In genomic region chr13:35255241-35255640, GRCh38 we compare ENCODE assay signal across 26 cellular contexts.
DNase-seq lines count a peak whose midpoint lies in the region; ATAC-seq and TF ChIP-seq lines count a peak whose summit lies in the region.
"Had no signal": no experiment of that assay in that cellular context is flagged by ENCODE, and none has a peak within 500 bp of the region (broad histone marks: within the 10 kb centered on the region; RNA-seq: fewer than 3 reads in every experiment).

No MANE protein-coding gene starts in this region.

- no TSS peak for BruUV-seq in mammary epithelial cell (replicated peaks; lab: Mats Ljungman, UMichigan)

- H3K4me2 ChIP-seq in mammary epithelial cell (ENCODE audit: insufficient read depth, low read depth, low read length) (peak overlapping the region; percentile 42), trophoblast cell (ENCODE audit: low read length) (no peak overlapping the region)
- H3K4me2 ChIP-seq: PC-9 had no signal

- TF ChIP-seq CTCF in mammary epithelial cell (conservative IDR thresholded peaks at IDR 0.05 in 1 of 2, IDR thresholded peaks at IDR 0.05 in 1 of 2; ENCODE audit: extremely low read depth in 1 of 2, insufficient read depth in 1 of 2, low read depth in 1 of 2, low read length in 2 of 2) (no peak), stomach (IDR thresholded peaks at IDR 0.05) (no peak)

- H4K12ac ChIP-seq in trophoblast cell (ENCODE audit: low read depth, low read length), result no peak overlapping the region

- intact Hi-C loops in Right ventricle myocardium superior (cut with DNase I), result no loop called here
- intact Hi-C loops in Right ventricle myocardium inferior (cut with DNase I), result no loop called here
- intact Hi-C loops in mammary epithelial cell (cut with micrococcal nuclease), result no loop called here
- intact Hi-C loops in right cardiac atrium (cut with DNase I), result no loop called here
- intact Hi-C loops in stomach (cut with DNase I; ENCODE audit: low total_unique reads), result no loop called here

- H2BK120ac ChIP-seq in trophoblast cell (ENCODE audit: insufficient read depth, low read length, poor library complexity), result no peak overlapping the region

- dilution Hi-C loops in mammary epithelial cell (cut with HindIII; ENCODE audit: low sequenced_read_pairs), result no loop called here

- H3K27ac ChIP-seq in mammary epithelial cell (ENCODE audit: insufficient read depth, low read depth, low read length) (no peak overlapping the region), right cardiac atrium (ENCODE audit: low read length) (no peak overlapping the region), trophoblast cell (ENCODE audit: low read depth, low read length) (no peak overlapping the region), stomach (no peak overlapping the region)
- H3K27ac ChIP-seq: GM23248, HL-60, PC-9 had no signal

- no peak overlapping the region for H3K4me3 ChIP-seq in mammary epithelial cell (replicated peaks in 1 of 3; ENCODE audit: insufficient read depth in 1 of 3, low read depth in 2 of 3, low read length in 3 of 3)
- H3K4me3 ChIP-seq in right cardiac atrium (ENCODE audit: low read length), result no peak overlapping the region
- H3K4me3 ChIP-seq in trophoblast cell (ENCODE audit: low read depth, low read length), result peak overlapping the region; percentile 50
- no peak overlapping the region for H3K4me3 ChIP-seq in stomach
- H3K4me3 ChIP-seq: GM23248, K562, PC-9 had no signal

- no peak overlapping the region for H4K91ac ChIP-seq in trophoblast cell (ENCODE audit: low read depth, low read length)

- H3K36me3 ChIP-seq in mammary epithelial cell (ENCODE audit: insufficient read depth, low read length) (no peaks in the 10 kb centered on the region), trophoblast cell (ENCODE audit: control insufficient read depth in 1 of 2, insufficient read depth in 2 of 2, low read length in 2 of 2) (no peaks in the 10 kb centered on the region), stomach (peaks cover 0 to 36% (median 12%) of the 10 kb centered on the region in 4 donors)

- no peaks in the 10 kb centered on the region for H3K79me1 ChIP-seq in trophoblast cell (ENCODE audit: low read length)

- no peak overlapping the region for H3K18ac ChIP-seq in trophoblast cell (ENCODE audit: low read length)

- CTCF ChIA-PET in mammary epithelial cell (lab: Charles Lee; ENCODE audit: low non-redundant PET), result no interaction called here

- no peak overlapping the region for H3K14ac ChIP-seq in trophoblast cell (ENCODE audit: low read length)

- H4K8ac ChIP-seq in trophoblast cell (ENCODE audit: low read depth, low read length), result no peak overlapping the region

- no peak for TF ChIP-seq EP300 in stomach (IDR thresholded peaks at IDR 0.05)

- H3K23ac ChIP-seq in trophoblast cell (ENCODE audit: low read length), result no peak overlapping the region

- no peaks in the 10 kb centered on the region for H4K20me1 ChIP-seq in mammary epithelial cell (ENCODE audit: insufficient read depth, low read length)

- H2BK5ac ChIP-seq in trophoblast cell (ENCODE audit: low read depth, low read length, poor library complexity), result no peak overlapping the region

- TF ChIP-seq POLR2A in stomach (IDR thresholded peaks at IDR 0.05), result no peak

- 5% methylated on average over 8 of the region's 8 CpGs for WGBS in mammary epithelial cell (ENCODE audit: low coverage, missing lambda C conversion rate)
- WGBS in right cardiac atrium, result 97% methylated on average over 8 of the region's 8 CpGs
- no CpG with 5 or more reads among the region's 8 CpGs for WGBS in trophoblast cell (ENCODE audit: extremely low coverage, insufficient coverage, insufficient read length)
- 88 to 97% (median 95%) methylated on average over 7 to 8 of the region's 8 CpGs for WGBS in stomach, 5 donors

- no peak overlapping the region for H3K4ac ChIP-seq in trophoblast cell (ENCODE audit: low read depth, low read length)

- peak overlapping the region; percentile 64 for H2AFZ ChIP-seq in mammary epithelial cell (ENCODE audit: low read depth, low read length)
- no peak overlapping the region for H2AFZ ChIP-seq in trophoblast cell (ENCODE audit: insufficient read depth, low read length, poor library complexity)
- H2AFZ ChIP-seq: GM23248, PC-9 had no signal

- H3K4me1 ChIP-seq in mammary epithelial cell (ENCODE audit: insufficient read depth, low read length) (peaks cover 11% of the 10 kb centered on the region), right cardiac atrium (ENCODE audit: control insufficient read depth, insufficient read depth, low read length) (no peaks in the 10 kb centered on the region), trophoblast cell (ENCODE audit: control insufficient read depth in 1 of 2, insufficient read depth in 2 of 2, low read length in 2 of 2) (no peaks in the 10 kb centered on the region), stomach (no peaks in the 10 kb centered on the region)

- no peak overlapping the region for H2BK12ac ChIP-seq in trophoblast cell (ENCODE audit: low read length)

- DNase-seq in Right ventricle myocardium superior (peak; percentile 35), Right ventricle myocardium inferior (ENCODE audit: missing footprints) (no peak), mammary epithelial cell (peak; percentile 8), right cardiac atrium (peak in 2 of 3 donors; percentile 16 to 35), trophoblast cell (no peak), GM19238 (ENCODE audit: insufficient read length, low spot score) (no peak), NCI-H1694 (lab: John Stamatoyannopoulos, UW) (no peak), stomach (no peak)
- DNase-seq: DMS53, GF-D8, GM23248, H9, HFFc6, MM.1S, NCI-H1048, NCI-H1417 treated with DMSO at 0.1 percent for 48 hours, NCI-H187 treated with DMSO at 0.1 percent for 48 hours, NCI-H2227 treated with DMSO at 0.1 percent for 48 hours, NCI-H510A, NCI-H748 treated with DMSO at 0.1 percent for 48 hours, PC-9, RPMI8226, SIG-M5 had no signal

- ATAC-seq in Right ventricle myocardium superior (ENCODE audit: poor library complexity) (peak; percentile 22), Right ventricle myocardium inferior (no peak), right cardiac atrium (no peak)
- ATAC-seq: HepG2, K562 had no signal

- H3K79me2 ChIP-seq in mammary epithelial cell (ENCODE audit: insufficient read depth, low read length), result no peaks in the 10 kb centered on the region
- H3K79me2 ChIP-seq in trophoblast cell (ENCODE audit: control insufficient read depth, insufficient read depth, low read length, poor library complexity), result no peaks in the 10 kb centered on the region

- in situ Hi-C loops in mammary epithelial cell (cut with MboI; ENCODE audit: low sequenced_read_pairs in 2 of 2), result no loop called here

- no peaks in the 10 kb centered on the region for H3K9me3 ChIP-seq in mammary epithelial cell (replicated peaks; ENCODE audit: insufficient read depth, low read length)
- no peaks in the 10 kb centered on the region for H3K9me3 ChIP-seq in right cardiac atrium (ENCODE audit: control insufficient read depth, low read length)
- H3K9me3 ChIP-seq in trophoblast cell (ENCODE audit: insufficient read depth, low read depth, low read length), result peaks cover 9% of the 10 kb centered on the region
- no peaks in the 10 kb centered on the region for H3K9me3 ChIP-seq in stomach

- H3K9ac ChIP-seq in mammary epithelial cell (ENCODE audit: insufficient read depth, low read length) (no peak overlapping the region), trophoblast cell (ENCODE audit: low read length) (no peak overlapping the region)
- H3K9ac ChIP-seq: GM23248 had no signal

- H3K27me3 ChIP-seq in mammary epithelial cell (ENCODE audit: insufficient read depth, low read length), result no peaks in the 10 kb centered on the region
- H3K27me3 ChIP-seq in right cardiac atrium (ENCODE audit: control insufficient read depth, insufficient read depth), result no peaks in the 10 kb centered on the region
- H3K27me3 ChIP-seq in trophoblast cell (ENCODE audit: insufficient read depth, low read length), result no peaks in the 10 kb centered on the region
- no peaks in the 10 kb centered on the region for H3K27me3 ChIP-seq in stomach

- no peak overlapping the region for H2AK5ac ChIP-seq in trophoblast cell (ENCODE audit: low read length)

Comparison
In these comparisons a context has a peak if more than half of its experiments do, and no peak if none do; other contexts are left out.
1. DNase-seq: peak in Right ventricle myocardium superior (single experiment), mammary epithelial cell (single experiment) and right cardiac atrium (2 of 3); none in Right ventricle myocardium inferior (single experiment), trophoblast cell (0 of 2), GM19238 (single experiment), NCI-H1694 (single experiment) and stomach (single experiment).